Comparison of ENCODE assay signal across 20 cellular contexts in genomic region chr5:181024245-181025029, GRCh38. TPM values are rescaled to one million over a fixed set of nuclear protein-coding genes. Genes with fewer than 3 reads are reported as not detected.
"Had no signal": no experiment of that assay in that cellular context is flagged by ENCODE, and none has a peak within 500 bp of the region (broad histone marks: within the 10 kb centered on the region; RNA-seq: fewer than 3 reads in every experiment).

No MANE protein-coding gene starts in this region.

- H3K9me3 ChIP-seq: colonic mucosa, ovary had no signal

- H3K4me1 ChIP-seq: colonic mucosa, esophagus muscularis mucosa, heart right ventricle, neural progenitor cell had no signal

- FAIRE-seq: endometrium had no signal

- H3K27ac Mint-ChIP-seq: activated B cell treated with CpG ODN at 0.5 μM for 24 hours; activated CD4-positive, alpha-beta memory T cell treated with anti-CD3 and anti-CD28 coated beads for 36 hours; activated naive CD8-positive, alpha-beta T cell; immature natural killer cell; naive thymus-derived CD4-positive, alpha-beta T cell; neural progenitor cell had no signal

- H3K4me3 ChIP-seq: colonic mucosa, esophagus muscularis mucosa, heart right ventricle, neural progenitor cell, ovary, thoracic aorta had no signal

- H3K36me3 ChIP-seq: colonic mucosa, esophagus muscularis mucosa, heart right ventricle, neural progenitor cell, ovary, thoracic aorta had no signal

- H3K4me2 ChIP-seq: neural progenitor cell had no signal

- H3K9ac ChIP-seq: neural progenitor cell had no signal

- H3K36me3 Mint-ChIP-seq: immature natural killer cell, neural progenitor cell had no signal

- H3K27ac ChIP-seq: colonic mucosa, esophagus muscularis mucosa, heart right ventricle, neural progenitor cell, ovary, thoracic aorta had no signal

- H3K4me3 Mint-ChIP-seq: activated B cell treated with CpG ODN at 0.5 μM for 24 hours; activated CD4-positive, alpha-beta memory T cell treated with anti-CD3 and anti-CD28 coated beads for 36 hours; activated naive CD8-positive, alpha-beta T cell; immature natural killer cell; neural progenitor cell; stimulated activated naive B cell treated with anti-CD40 and anti-IgM and Interleukin-4, amounts not matched to agents 10 μg/mL and 1 μg/mL and 100 μg/mL, for 72 hours; T-cell had no signal

- DNase-seq: activated B cell treated with CpG ODN at 0.5 μM for 24 hours; activated CD4-positive, alpha-beta memory T cell treated with anti-CD3 and anti-CD28 coated beads for 36 hours; activated CD4-positive, alpha-beta T cell treated with anti-CD3 and anti-CD28 coated beads for 4 hours; activated T-cell treated with anti-CD3 and anti-CD28 coated beads for 4 hours; caudate nucleus; colonic mucosa; heart right ventricle; immature natural killer cell; mesenchymal stem cell; naive thymus-derived CD4-positive, alpha-beta T cell; ovary; stimulated activated naive B cell treated with anti-CD40 and anti-IgM and Interleukin-4, amounts not matched to agents 10 μg/mL and 1 μg/mL and 100 μg/mL, for 72 hours; T-cell had no signal

- H3K27me3 ChIP-seq: colonic mucosa, ovary had no signal

- ATAC-seq: naive thymus-derived CD4-positive, alpha-beta T cell; sciatic nerve; stimulated activated naive B cell treated with anti-CD40 and anti-IgM and Interleukin-4, amounts not matched to agents 10 μg/mL and 1 μg/mL and 100 μg/mL, for 72 hours; T-cell had no signal

- H2AFZ ChIP-seq: neural progenitor cell had no signal

- H3K4me1 Mint-ChIP-seq: activated B cell treated with CpG ODN at 0.5 μM for 24 hours; immature natural killer cell; naive thymus-derived CD4-positive, alpha-beta T cell; neural progenitor cell; stimulated activated naive B cell treated with anti-CD40 and anti-IgM and Interleukin-4, amounts not matched to agents 10 μg/mL and 1 μg/mL and 100 μg/mL, for 72 hours; T-cell had no signal

RNA-seq across cellular contexts. Expression of gene BTNL9, which starts 15.6 kb away (rescaled TPM):
- total RNA-seq: activated CD4-positive, alpha-beta memory T cell treated with anti-CD3 and anti-CD28 coated beads for 36 hours had no signal
- polyA plus RNA-seq: immature natural killer cell; naive thymus-derived CD4-positive, alpha-beta T cell had no signal

RNA-seq across cellular contexts. Expression of gene BTNL3, which starts 35.8 kb away (rescaled TPM):
- total RNA-seq: activated B cell treated with CpG ODN at 0.5 μM for 24 hours; activated CD4-positive, alpha-beta memory T cell treated with anti-CD3 and anti-CD28 coated beads for 36 hours; naive thymus-derived CD4-positive, alpha-beta T cell; sciatic nerve; T-cell; thoracic aorta; ureter had no signal
- polyA plus RNA-seq: immature natural killer cell; naive thymus-derived CD4-positive, alpha-beta T cell; ovary had no signal
